ENCODE assay signal across 1 cellular context in the genomic region with DNA sequence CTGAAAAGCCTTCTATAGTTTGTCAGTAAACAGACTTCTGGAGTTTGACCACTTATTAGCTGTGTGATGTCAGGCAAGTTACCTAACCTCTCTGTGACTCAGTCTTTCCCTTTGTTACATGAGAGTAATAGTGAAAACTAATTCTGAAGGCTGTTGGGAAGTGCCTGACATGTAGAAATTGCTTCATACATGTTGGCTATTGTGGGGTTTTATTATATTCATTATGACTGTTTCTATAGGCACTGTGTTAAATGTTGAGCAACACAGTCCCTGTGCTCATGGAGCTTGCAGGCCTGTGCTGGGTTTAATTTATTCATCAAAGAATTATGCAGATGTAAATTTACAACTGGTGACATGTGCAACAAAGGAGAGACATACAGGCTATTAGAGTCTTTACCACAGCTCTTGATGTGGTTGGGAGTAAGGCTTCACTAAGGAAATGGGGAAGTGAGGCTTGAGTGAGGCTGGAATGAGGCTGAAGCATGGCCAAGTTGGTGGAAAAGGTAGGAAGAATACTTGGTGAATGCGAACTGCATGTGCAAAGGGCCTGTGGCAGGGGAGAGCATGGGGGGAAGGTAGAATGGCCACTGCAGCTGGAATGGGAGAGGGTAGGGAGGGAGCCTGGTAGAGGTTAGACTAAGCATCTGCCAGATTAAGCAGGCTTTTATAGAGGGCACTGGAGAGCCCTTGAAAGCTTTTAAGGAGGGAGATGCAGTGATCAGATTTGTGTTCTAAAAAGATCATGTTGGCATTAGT.
A peak's percentile ranks its signal among the peaks of the same experiment; 100 is the strongest.
TF ChIP-seq lines count a peak whose summit lies in the region.

No MANE protein-coding gene starts in this region.

TF ChIP-seq in HEK293, 187 proteins besides CTCF, POLR2A, EP300 and RAD21 (continued from another document):
- TF ChIP-seq, protein P1, sequence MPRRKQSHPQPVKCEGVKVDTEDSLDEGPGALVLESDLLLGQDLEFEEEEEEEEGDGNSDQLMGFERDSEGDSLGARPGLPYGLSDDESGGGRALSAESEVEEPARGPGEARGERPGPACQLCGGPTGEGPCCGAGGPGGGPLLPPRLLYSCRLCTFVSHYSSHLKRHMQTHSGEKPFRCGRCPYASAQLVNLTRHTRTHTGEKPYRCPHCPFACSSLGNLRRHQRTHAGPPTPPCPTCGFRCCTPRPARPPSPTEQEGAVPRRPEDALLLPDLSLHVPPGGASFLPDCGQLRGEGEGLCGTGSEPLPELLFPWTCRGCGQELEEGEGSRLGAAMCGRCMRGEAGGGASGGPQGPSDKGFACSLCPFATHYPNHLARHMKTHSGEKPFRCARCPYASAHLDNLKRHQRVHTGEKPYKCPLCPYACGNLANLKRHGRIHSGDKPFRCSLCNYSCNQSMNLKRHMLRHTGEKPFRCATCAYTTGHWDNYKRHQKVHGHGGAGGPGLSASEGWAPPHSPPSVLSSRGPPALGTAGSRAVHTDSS (tag by site-specific recombination; IDR thresholded peaks at IDR 0.05) = no peak
- TF ChIP-seq HOXC10 (CRISPR knock-in tag; IDR thresholded peaks at IDR 0.05) (no peak), ZNF660 (tag by site-specific recombination; IDR thresholded peaks at IDR 0.05) (no peak), WT1 (tag by site-specific recombination; IDR thresholded peaks at IDR 0.05) (no peak), ZNF623 (tag by site-specific recombination; IDR thresholded peaks at IDR 0.05) (peak; percentile 97), ZNF777 (tag by site-specific recombination; IDR thresholded peaks at IDR 0.05; ENCODE audit: borderline replicate concordance) (no peak), ZNF585B (tag by site-specific recombination; IDR thresholded peaks at IDR 0.05) (no peak), ZNF302 (tag by site-specific recombination; IDR thresholded peaks at IDR 0.05; ENCODE audit: low read depth) (no peak), SETDB1 (IDR thresholded peaks at IDR 0.05; ENCODE audit: insufficient read length, low read length) (no peak), ZNF140 (tag by site-specific recombination; IDR thresholded peaks at IDR 0.05) (no peak), KLF8 (tag by site-specific recombination; IDR thresholded peaks at IDR 0.05) (no peak), ZNF341 (tag by site-specific recombination; IDR thresholded peaks at IDR 0.05; ENCODE audit: low read depth) (0 out of 2 replicates have a peak, but pooled peaks have one; percentile 20)
- TF ChIP-seq, protein P2, sequence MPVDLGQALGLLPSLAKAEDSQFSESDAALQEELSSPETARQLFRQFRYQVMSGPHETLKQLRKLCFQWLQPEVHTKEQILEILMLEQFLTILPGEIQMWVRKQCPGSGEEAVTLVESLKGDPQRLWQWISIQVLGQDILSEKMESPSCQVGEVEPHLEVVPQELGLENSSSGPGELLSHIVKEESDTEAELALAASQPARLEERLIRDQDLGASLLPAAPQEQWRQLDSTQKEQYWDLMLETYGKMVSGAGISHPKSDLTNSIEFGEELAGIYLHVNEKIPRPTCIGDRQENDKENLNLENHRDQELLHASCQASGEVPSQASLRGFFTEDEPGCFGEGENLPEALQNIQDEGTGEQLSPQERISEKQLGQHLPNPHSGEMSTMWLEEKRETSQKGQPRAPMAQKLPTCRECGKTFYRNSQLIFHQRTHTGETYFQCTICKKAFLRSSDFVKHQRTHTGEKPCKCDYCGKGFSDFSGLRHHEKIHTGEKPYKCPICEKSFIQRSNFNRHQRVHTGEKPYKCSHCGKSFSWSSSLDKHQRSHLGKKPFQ (tag by site-specific recombination; IDR thresholded peaks at IDR 0.05) = no peak
- TF ChIP-seq, protein P3, sequence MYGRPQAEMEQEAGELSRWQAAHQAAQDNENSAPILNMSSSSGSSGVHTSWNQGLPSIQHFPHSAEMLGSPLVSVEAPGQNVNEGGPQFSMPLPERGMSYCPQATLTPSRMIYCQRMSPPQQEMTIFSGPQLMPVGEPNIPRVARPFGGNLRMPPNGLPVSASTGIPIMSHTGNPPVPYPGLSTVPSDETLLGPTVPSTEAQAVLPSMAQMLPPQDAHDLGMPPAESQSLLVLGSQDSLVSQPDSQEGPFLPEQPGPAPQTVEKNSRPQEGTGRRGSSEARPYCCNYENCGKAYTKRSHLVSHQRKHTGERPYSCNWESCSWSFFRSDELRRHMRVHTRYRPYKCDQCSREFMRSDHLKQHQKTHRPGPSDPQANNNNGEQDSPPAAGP (tag by site-specific recombination; IDR thresholded peaks at IDR 0.05) = 0 out of 2 replicates have a peak, but pooled peaks have one; percentile 15
- TF ChIP-seq, protein P4, sequence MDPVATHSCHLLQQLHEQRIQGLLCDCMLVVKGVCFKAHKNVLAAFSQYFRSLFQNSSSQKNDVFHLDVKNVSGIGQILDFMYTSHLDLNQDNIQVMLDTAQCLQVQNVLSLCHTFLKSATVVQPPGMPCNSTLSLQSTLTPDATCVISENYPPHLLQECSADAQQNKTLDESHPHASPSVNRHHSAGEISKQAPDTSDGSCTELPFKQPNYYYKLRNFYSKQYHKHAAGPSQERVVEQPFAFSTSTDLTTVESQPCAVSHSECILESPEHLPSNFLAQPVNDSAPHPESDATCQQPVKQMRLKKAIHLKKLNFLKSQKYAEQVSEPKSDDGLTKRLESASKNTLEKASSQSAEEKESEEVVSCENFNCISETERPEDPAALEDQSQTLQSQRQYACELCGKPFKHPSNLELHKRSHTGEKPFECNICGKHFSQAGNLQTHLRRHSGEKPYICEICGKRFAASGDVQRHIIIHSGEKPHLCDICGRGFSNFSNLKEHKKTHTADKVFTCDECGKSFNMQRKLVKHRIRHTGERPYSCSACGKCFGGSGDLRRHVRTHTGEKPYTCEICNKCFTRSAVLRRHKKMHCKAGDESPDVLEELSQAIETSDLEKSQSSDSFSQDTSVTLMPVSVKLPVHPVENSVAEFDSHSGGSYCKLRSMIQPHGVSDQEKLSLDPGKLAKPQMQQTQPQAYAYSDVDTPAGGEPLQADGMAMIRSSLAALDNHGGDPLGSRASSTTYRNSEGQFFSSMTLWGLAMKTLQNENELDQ (tag by site-specific recombination; IDR thresholded peaks at IDR 0.05; ENCODE audit: low read depth) = no peak
